Comparison of ENCODE assay signal across 11 cellular contexts in the genomic region with DNA sequence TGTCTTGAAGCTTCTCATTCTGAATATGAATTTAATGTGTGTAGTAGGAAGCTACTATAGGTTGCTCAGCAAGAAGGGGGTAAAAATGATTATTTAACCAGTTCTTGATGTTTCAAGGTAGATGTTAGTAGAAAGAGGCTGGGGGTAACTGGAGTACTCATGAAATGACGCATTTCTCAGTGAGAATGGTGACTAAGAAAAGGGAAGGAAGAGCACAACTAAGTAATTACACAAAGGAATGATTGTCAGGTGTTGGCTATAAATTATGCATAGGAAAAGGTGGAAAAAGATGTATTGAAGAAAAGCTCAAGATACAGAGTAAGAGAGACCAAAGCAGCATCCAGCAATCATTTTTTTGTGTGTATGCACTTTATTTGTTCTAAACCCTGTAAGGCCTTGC. TPM values are rescaled to one million over a fixed set of nuclear protein-coding genes. Genes with fewer than 3 reads are reported as not detected.
DNase-seq lines count a peak whose midpoint lies in the region; ATAC-seq, FAIRE-seq and TF ChIP-seq lines count a peak whose summit lies in the region.
"Had no signal": no experiment of that assay in that cellular context is flagged by ENCODE, and none has a peak within 500 bp of the region (broad histone marks: within the 10 kb centered on the region; RNA-seq: fewer than 3 reads in every experiment).

No MANE protein-coding gene starts in this region.

- no peaks in the 10 kb centered on the region for H3K9me3 ChIP-seq in kidney (ENCODE audit: control insufficient read depth in 1 of 2, low read length in 2 of 2)
- H3K9me3 ChIP-seq: mucosa of descending colon, uterus had no signal

- WGBS in mesendoderm (ENCODE audit: extremely low coverage, insufficient coverage, low lambda C conversion rate) = no CpG with 5 or more reads among the region's 1 CpG

- peak overlapping the region; percentile 26 for H3K27ac ChIP-seq in mesendoderm (ENCODE audit: low read depth, low read length)
- H3K27ac ChIP-seq in kidney (ENCODE audit: low read depth in 2 of 2, low read length in 2 of 2) = no peak overlapping the region

- H2BK120ac ChIP-seq in mesendoderm (ENCODE audit: low read depth, low read length) = no peak overlapping the region

- peak overlapping the region; percentile 90 for H3K18ac ChIP-seq in mesendoderm (ENCODE audit: low read length)

- H3K56ac ChIP-seq in mesendoderm (ENCODE audit: low read length) = peak overlapping the region; percentile 76

- TF ChIP-seq CTCF in activated B cell treated with CpG ODN at 0.5 μM for 24 hours (IDR thresholded peaks at IDR 0.05) = no peak
- TF ChIP-seq CTCF in kidney (IDR thresholded peaks at IDR 0.05; ENCODE audit: borderline replicate concordance, extremely low read depth, insufficient read depth) = no peak

- no peak for FAIRE-seq in kidney (lab: Jason Lieb, UNC)

- peaks cover 10% of the 10 kb centered on the region for H3K4me1 ChIP-seq in mesendoderm (ENCODE audit: control insufficient read depth, low read depth, low read length)
- H3K4me1 ChIP-seq in kidney (ENCODE audit: control insufficient read depth in 1 of 2, insufficient read depth in 1 of 2, low read depth in 1 of 2, low read length in 2 of 2) = peaks cover 0 to 3% of the 10 kb centered on the region in 2 donors
- H3K4me1 ChIP-seq: uterus had no signal

- H3K4me2 ChIP-seq in mesendoderm (ENCODE audit: low read length) = no peak overlapping the region

- ATAC-seq in activated B cell treated with CpG ODN at 0.5 μM for 24 hours (ENCODE audit: low read depth) = no peak
- ATAC-seq: mucosa of descending colon had no signal

- H3K4me3 ChIP-seq in mesendoderm (ENCODE audit: low read length) (no peak overlapping the region), kidney (ENCODE audit: low read length in 2 of 2) (no peak overlapping the region)
- H3K4me3 ChIP-seq: mucosa of descending colon had no signal

- H2BK15ac ChIP-seq in mesendoderm (replicated peaks; ENCODE audit: low read depth) = peak overlapping the region; percentile 85

- intact Hi-C loops in activated B cell treated with CpG ODN at 0.5 μM for 24 hours (cut with micrococcal nuclease) (loop anchor here (5.0 kb wide), 1 partner anchor 285 kb away; no protein-coding TSS in a partner anchor), kidney (cut with DNase I) (no loop called here)

- H3K79me2 ChIP-seq in mesendoderm (ENCODE audit: control insufficient read depth, insufficient read depth, low read length) = peaks cover 24% of the 10 kb centered on the region

- H3K27ac Mint-ChIP-seq in activated B cell treated with CpG ODN at 0.5 μM for 24 hours = peak overlapping the region; percentile 72

- H3K4me3 Mint-ChIP-seq in activated B cell treated with CpG ODN at 0.5 μM for 24 hours = peak overlapping the region; percentile 24

- H3K36me3 Mint-ChIP-seq in activated B cell treated with CpG ODN at 0.5 μM for 24 hours (ENCODE audit: low read depth) = peaks cover 19% of the 10 kb centered on the region

- POLR2A ChIA-PET in activated B cell treated with CpG ODN at 0.5 μM for 24 hours (lab: Charles Lee) = interaction anchor here (1.3 to 4.5 kb wide), 5 partner anchors 39 to 208 kb away, joined by 3 to 36 read pairs (median 8); a partner anchor contains a TSS

- DNase-seq in NCI-H82 treated with DMSO at 0.1 percent for 48 hours (lab: John Stamatoyannopoulos, UW; ENCODE audit: unreplicated experiment) (peak; percentile 10), NCI-H82 (lab: John Stamatoyannopoulos, UW) (no peak), HT1080 (ENCODE audit: low read depth) (peak; percentile 69), activated B cell treated with CpG ODN at 0.5 μM for 24 hours (no peak), mesendoderm (peak; percentile 28), kidney (no peak)
- no peak for DNase-seq in central memory CD4-positive, alpha-beta T cell
- no peak for DNase-seq in activated effector memory CD4-positive, alpha-beta T cell treated with Interleukin-2 at 50 U/mL for 16 hours
- DNase-seq: effector CD4-positive, alpha-beta T cell; mucosa of descending colon; uterus had no signal

- peaks cover 3% of the 10 kb centered on the region for H3K79me1 ChIP-seq in mesendoderm (ENCODE audit: low read length)

- no peak overlapping the region for H4K8ac ChIP-seq in mesendoderm (ENCODE audit: low read depth, low read length)

- no peaks in the 10 kb centered on the region for H3K9me3 Mint-ChIP-seq in activated B cell treated with CpG ODN at 0.5 μM for 24 hours

- no peak overlapping the region for H4K5ac ChIP-seq in mesendoderm (ENCODE audit: low read length)

- H3K27me3 ChIP-seq in mesendoderm (ENCODE audit: insufficient read depth, low read length, poor library complexity) = no peaks in the 10 kb centered on the region
- H3K27me3 ChIP-seq: uterus had no signal

- no peaks in the 10 kb centered on the region for H3K36me3 ChIP-seq in mesendoderm (ENCODE audit: control insufficient read depth, insufficient read depth, low read length)
- no peaks in the 10 kb centered on the region for H3K36me3 ChIP-seq in kidney (ENCODE audit: control insufficient read depth in 1 of 2, insufficient read depth in 2 of 2, low read length in 2 of 2)
- H3K36me3 ChIP-seq: uterus had no signal

- H3K9ac ChIP-seq in mesendoderm (ENCODE audit: low read length) (peak overlapping the region; percentile 55), kidney (ENCODE audit: low read length in 2 of 2) (no peak overlapping the region)

- CTCF ChIA-PET in activated B cell treated with CpG ODN at 0.5 μM for 24 hours (lab: Charles Lee) = no interaction called here

- peak overlapping the region; percentile 81 for H3K4ac ChIP-seq in mesendoderm (ENCODE audit: low read depth, low read length)

- H3K23ac ChIP-seq in mesendoderm (ENCODE audit: low read length) = no peak overlapping the region

- peaks cover 44% of the 10 kb centered on the region for H3K4me1 Mint-ChIP-seq in activated B cell treated with CpG ODN at 0.5 μM for 24 hours

- H2AK5ac ChIP-seq in mesendoderm (ENCODE audit: low read length) = no peak overlapping the region

- no peaks in the 10 kb centered on the region for H3K27me3 Mint-ChIP-seq in activated B cell treated with CpG ODN at 0.5 μM for 24 hours

- no peak overlapping the region for H2BK5ac ChIP-seq in mesendoderm (ENCODE audit: low read length)

RNA-seq across cellular contexts. Expression of a gene that starts 1.4 kb away (rescaled TPM):
- 74.9 and 99.8 TPM in 2 replicates for total RNA-seq in HT1080 (2014; rRNA removed; shearing (Covaris generic))
- polyA plus RNA-seq in HT1080 (2015; cell fraction: cytosol; rRNA removed) = 98.3 and 125 TPM in 2 replicates
- polyA plus RNA-seq in HT1080 (2015; cell fraction: nucleus; rRNA removed) = 128 and 129 TPM in 2 replicates
- total RNA-seq in activated B cell treated with CpG ODN at 0.5 μM for 24 hours (56.8 and 57.2 TPM in 2 replicates), kidney (43.9 TPM)
- 315 TPM for polyA plus RNA-seq in mesendoderm (2013, experiment 1 of 2)
- polyA plus RNA-seq in mesendoderm (2013, experiment 2 of 2) = 328 TPM
- polyA plus RNA-seq in kidney (ENCODE audit: insufficient read depth, low read depth, low replicate concordance) = 31.1 TPM

RNA-seq across cellular contexts. Expression of a gene that starts 40.6 kb away (rescaled TPM):
- 0.77 and 0.80 TPM in 2 replicates for total RNA-seq in HT1080 (2014; rRNA removed; shearing (Covaris generic))
- 0.70 and 0.79 TPM in 2 replicates for polyA plus RNA-seq in HT1080 (2015; cell fraction: cytosol; rRNA removed)
- 0.92 and 3.2 TPM in 2 replicates for polyA plus RNA-seq in HT1080 (2015; cell fraction: nucleus; rRNA removed)
- total RNA-seq in activated B cell treated with CpG ODN at 0.5 μM for 24 hours (1.9 and 3.6 TPM in 2 replicates), kidney (5.1 TPM)
- 0.81 TPM for polyA plus RNA-seq in mesendoderm (2013, experiment 1 of 2)
- 0.77 TPM for polyA plus RNA-seq in mesendoderm (2013, experiment 2 of 2)
- polyA plus RNA-seq in kidney (ENCODE audit: insufficient read depth, low read depth, low replicate concordance) = 1.2 TPM

Comparison
In these comparisons a context has a peak if more than half of its experiments do, and no peak if none do; other contexts are left out.
1. DNase-seq: peak in NCI-H82 treated with DMSO at 0.1 percent for 48 hours (single experiment), HT1080 (single experiment) and mesendoderm (single experiment); none in NCI-H82 (single experiment), activated B cell treated with CpG ODN at 0.5 μM for 24 hours (single experiment), kidney (single experiment), central memory CD4-positive, alpha-beta T cell (single experiment) and activated effector memory CD4-positive, alpha-beta T cell treated with Interleukin-2 at 50 U/mL for 16 hours (single experiment).